ENCODE assay signal across 15 cellular contexts in genomic region chr7:75887669-75888369, GRCh38. TPM values are rescaled to one million over a fixed set of nuclear protein-coding genes. Genes with fewer than 3 reads are reported as not detected.
DNase-seq lines count a peak whose midpoint lies in the region; ATAC-seq, FAIRE-seq and TF ChIP-seq lines count a peak whose summit lies in the region.
"Had no signal": no experiment of that assay in that cellular context is flagged by ENCODE, and none has a peak within 500 bp of the region (broad histone marks: within the 10 kb centered on the region; RNA-seq: fewer than 3 reads in every experiment).

No MANE protein-coding gene starts in this region.

- no peak for ATAC-seq in HepG2
- no peak for ATAC-seq in stimulated activated effector memory CD8-positive, alpha-beta T cell treated with anti-CD3 and anti-CD28 coated beads, Interleukin-12 subunit alpha, Interleukin-12 subunit beta, amount 100 ng/mL, for 72 hours

- TF ChIP-seq CTCF in RWPE1 (conservative IDR thresholded peaks at IDR 0.05; ENCODE audit: low read depth), result no peak
- no peak for TF ChIP-seq CTCF in HepG2 (CRISPR knock-in tag; IDR thresholded peaks at IDR 0.05)

- 98% methylated on average over 11 of the region's 13 CpGs for WGBS in HepG2 (ENCODE audit: low lambda C conversion rate)

- in situ Hi-C loops in HepG2 (cut with HindIII; ENCODE audit: extremely low pct_ligation_motif_present, low pct_unique_long_range_greater_than_20kb), result no loop called here

- no peaks in the 10 kb centered on the region for H3K27me3 ChIP-seq in HepG2 (ENCODE audit: control insufficient read depth in 1 of 2, insufficient read depth in 2 of 2, low read length in 2 of 2)

- H3K9me3 Mint-ChIP-seq in stimulated activated effector memory CD8-positive, alpha-beta T cell treated with anti-CD3 and anti-CD28 coated beads, Interleukin-12 subunit alpha, Interleukin-12 subunit beta, amount 100 ng/mL, for 72 hours, result no peaks in the 10 kb centered on the region
- H3K9me3 Mint-ChIP-seq: CD8-positive, alpha-beta memory T cell; IgD-negative memory B cell had no signal

- no peak overlapping the region for H3K9ac ChIP-seq in HepG2 (ENCODE audit: insufficient read depth, low read depth, low read length)

- POLR2A ChIA-PET in RWPE1 (lab: Yijun Ruan, JAX; ENCODE audit: low non-redundant PET), result no interaction called here
- POLR2A ChIA-PET in HepG2 (lab: Yijun Ruan, JAX), result interaction anchor here (1.2 kb wide), 1 partner anchor 18 kb away, joined by 3 read pairs; no protein-coding TSS in a partner anchor

- no peak for DNase-seq in RWPE1 (ENCODE audit: low spot score)
- peak; percentile 10 for DNase-seq in amniotic epithelial cell (ENCODE audit: low read depth)
- no peak for DNase-seq in HepG2 (ENCODE audit: low spot score)
- DNase-seq in stimulated activated effector memory CD8-positive, alpha-beta T cell treated with anti-CD3 and anti-CD28 coated beads, Interleukin-12 subunit alpha, Interleukin-12 subunit beta, amount 100 ng/mL, for 72 hours (ENCODE audit: low spot score in 2 of 2), result no peak
- DNase-seq in GM19240 (ENCODE audit: insufficient read length, low spot score), result no peak
- no peak for DNase-seq in globus pallidus (ENCODE audit: low spot score)
- no peak for DNase-seq in SHP77 treated with DMSO at 0.1 percent for 48 hours (lab: John Stamatoyannopoulos, UW)
- no peak for DNase-seq in stimulated activated CD4-positive, alpha-beta T cell treated with anti-CD3 and anti-CD28 coated beads, Interleukin-2, amount 100 ng/mL, for 48 hours
- DNase-seq: CD8-positive, alpha-beta memory T cell; GF-D8; GOT3; NCI-H1436 treated with DMSO at 0.1 percent for 48 hours; NCI-H345; NCI-H526 treated with DMSO at 0.1 percent for 48 hours had no signal

- no peak for TF ChIP-seq RAD21 in HepG2 (CRISPR knock-in tag; IDR thresholded peaks at IDR 0.05)

- TF ChIP-seq EP300 in HepG2 (IDR thresholded peaks at IDR 0.05; ENCODE audit: low read depth in 2 of 2, low read length in 2 of 2), result no peak
- TF ChIP-seq EP300 in HepG2 (CRISPR knock-in tag; IDR thresholded peaks at IDR 0.05; ENCODE audit: borderline replicate concordance), result no peak

- H3K9me3 ChIP-seq in HepG2 (ENCODE audit: low read length), result no peaks in the 10 kb centered on the region

- H3K4me1 ChIP-seq in HepG2 (ENCODE audit: insufficient read depth, low read length), result peaks cover 18% of the 10 kb centered on the region

- no peak for FAIRE-seq in HepG2 (lab: Jason Lieb, UNC)

- peaks cover 12% of the 10 kb centered on the region for H3K4me1 Mint-ChIP-seq in stimulated activated effector memory CD8-positive, alpha-beta T cell treated with anti-CD3 and anti-CD28 coated beads, Interleukin-12 subunit alpha, Interleukin-12 subunit beta, amount 100 ng/mL, for 72 hours
- H3K4me1 Mint-ChIP-seq: IgD-negative memory B cell had no signal

- no peaks in the 10 kb centered on the region for H4K20me1 ChIP-seq in HepG2 (ENCODE audit: insufficient read depth, low read length)

- H2AFZ ChIP-seq in HepG2 (ENCODE audit: low read length), result no peak overlapping the region

- intact Hi-C loops in HepG2 (cut with micrococcal nuclease; ENCODE audit: unreplicated experiment), result no loop called here

- H3K4me2 ChIP-seq in HepG2 (ENCODE audit: low read depth, low read length), result no peak overlapping the region

- H3K27ac Mint-ChIP-seq in stimulated activated effector memory CD8-positive, alpha-beta T cell treated with anti-CD3 and anti-CD28 coated beads, Interleukin-12 subunit alpha, Interleukin-12 subunit beta, amount 100 ng/mL, for 72 hours, result peak overlapping the region; percentile 78

- peaks cover 64% of the 10 kb centered on the region for H3K36me3 Mint-ChIP-seq in stimulated activated effector memory CD8-positive, alpha-beta T cell treated with anti-CD3 and anti-CD28 coated beads, Interleukin-12 subunit alpha, Interleukin-12 subunit beta, amount 100 ng/mL, for 72 hours

- TF ChIP-seq POLR2A in HepG2 (IDR thresholded peaks at IDR 0.05; ENCODE audit: insufficient read depth in 1 of 2, low read depth in 2 of 2, low read length in 2 of 2), result no peak

- BruUV-seq in HepG2 (replicated peaks; lab: Mats Ljungman, UMichigan), result no TSS peak

- peaks cover 3 to 31% of the 10 kb centered on the region in 2 experiments; a peak in 4 of 5 replicates for H3K36me3 ChIP-seq in HepG2 (replicated peaks in 1 of 2; ENCODE audit: control insufficient read depth in 1 of 2, insufficient read depth in 2 of 2, low read length in 2 of 2)

- no peak overlapping the region for H3K4me3 Mint-ChIP-seq in stimulated activated effector memory CD8-positive, alpha-beta T cell treated with anti-CD3 and anti-CD28 coated beads, Interleukin-12 subunit alpha, Interleukin-12 subunit beta, amount 100 ng/mL, for 72 hours
- H3K4me3 Mint-ChIP-seq: CD8-positive, alpha-beta memory T cell; IgD-negative memory B cell had no signal

- peak overlapping the region; percentile 3; the same call in 1 of the 2 replicates for H3K27ac ChIP-seq in RWPE1
- no peak overlapping the region for H3K27ac ChIP-seq in HepG2 (ENCODE audit: extremely low read length, insufficient read depth, low read length)

- no peak overlapping the region for H3K4me3 ChIP-seq in HepG2 (replicated peaks in 1 of 3; ENCODE audit: insufficient read depth in 1 of 3, low read depth in 2 of 3, low read length in 3 of 3)

- CTCF ChIA-PET in RWPE1 (lab: Yijun Ruan, JAX) (no interaction called here), HepG2 (lab: Yijun Ruan, JAX; ENCODE audit: low intra/inter-chr PET ratio, low total read pairs) (no interaction called here)

- H3K79me2 ChIP-seq in HepG2 (ENCODE audit: insufficient read depth, low read length), result no peaks in the 10 kb centered on the region

RNA-seq across cellular contexts. Expression of gene RHBDD2, which starts 9.0 kb away (rescaled TPM):
- total RNA-seq in HepG2 (2016; rRNA removed; fragmentation: Illumina TruSeq; extraction: Trizol), result 14.9 and 23.1 TPM in 2 replicates
- 18.8 and 23.7 TPM in 2 replicates for total RNA-seq in HepG2 (2016; cell fraction: cytosol; rRNA removed; fragmentation: Illumina TruSeq; extraction: Trizol; ENCODE audit: low read depth)
- 9.2 and 24.2 TPM in 2 replicates for total RNA-seq in HepG2 (2016; cell fraction: insoluble cytoplasmic fraction; rRNA removed; fragmentation: Illumina TruSeq; extraction: Trizol)
- 29.8 and 37.0 TPM in 2 replicates for total RNA-seq in HepG2 (2016; cell fraction: membrane; rRNA removed; fragmentation: Illumina TruSeq; extraction: Trizol)
- total RNA-seq in HepG2 (2016; cell fraction: nucleus; rRNA removed; fragmentation: Illumina TruSeq; extraction: Trizol), result 16.7 and 24.5 TPM in 2 replicates
- 26.4 and 41.1 TPM in 2 replicates for polyA plus RNA-seq in HepG2 (2011; rRNA removed)
- 34.8 and 35.2 TPM in 2 replicates for polyA plus RNA-seq in HepG2 (2011; cell fraction: cytosol; rRNA removed)
- polyA plus RNA-seq in HepG2 (2011; cell fraction: nucleus; rRNA removed), result 33.3 and 35.1 TPM in 2 replicates
- 22.8 and 42.0 TPM in 2 replicates for polyA plus RNA-seq in HepG2 (2012)
- polyA plus RNA-seq in HepG2 (2016; cell fraction: cytosol; fragmentation: Illumina TruSeq; extraction: Trizol; ENCODE audit: low read depth), result 39.1 and 46.7 TPM in 2 replicates
- 17.9 and 21.5 TPM in 2 replicates for polyA plus RNA-seq in HepG2 (2016; cell fraction: insoluble cytoplasmic fraction; fragmentation: Illumina TruSeq; extraction: Trizol; ENCODE audit: low read depth)
- 52.8 and 61.8 TPM in 2 replicates for polyA plus RNA-seq in HepG2 (2016; cell fraction: membrane; fragmentation: Illumina TruSeq; extraction: Trizol; ENCODE audit: low read depth)
- polyA plus RNA-seq in HepG2 (2016; cell fraction: nucleus; fragmentation: Illumina TruSeq; extraction: Trizol; ENCODE audit: insufficient read depth, low read depth), result 57.7 and 58.2 TPM in 2 replicates
- 49.6 and 101 TPM in 2 replicates for polyA minus RNA-seq in HepG2 (2011; rRNA and poly(A)+ RNA removed; ENCODE audit: low replicate concordance)
- 17.8 and 22.2 TPM in 2 replicates for polyA minus RNA-seq in HepG2 (2011; cell fraction: cytosol; rRNA and poly(A)+ RNA removed)
- 12.7 and 13.4 TPM in 2 replicates for polyA minus RNA-seq in HepG2 (2011; cell fraction: nucleus; rRNA and poly(A)+ RNA removed)

RNA-seq across cellular contexts. Expression of gene POR, which starts 27.1 kb away (rescaled TPM):
- total RNA-seq in HepG2 (2016; rRNA removed; fragmentation: Illumina TruSeq; extraction: Trizol), result 115 and 266 TPM in 2 replicates
- 43.6 and 47.9 TPM in 2 replicates for total RNA-seq in HepG2 (2016; cell fraction: cytosol; rRNA removed; fragmentation: Illumina TruSeq; extraction: Trizol; ENCODE audit: low read depth)
- total RNA-seq in HepG2 (2016; cell fraction: insoluble cytoplasmic fraction; rRNA removed; fragmentation: Illumina TruSeq; extraction: Trizol), result 95.7 and 270 TPM in 2 replicates
- total RNA-seq in HepG2 (2016; cell fraction: membrane; rRNA removed; fragmentation: Illumina TruSeq; extraction: Trizol), result 55.5 and 56.9 TPM in 2 replicates
- 260 and 301 TPM in 2 replicates for total RNA-seq in HepG2 (2016; cell fraction: nucleus; rRNA removed; fragmentation: Illumina TruSeq; extraction: Trizol)
- polyA plus RNA-seq in HepG2 (2011; rRNA removed), result 145 and 208 TPM in 2 replicates
- polyA plus RNA-seq in HepG2 (2011; cell fraction: cytosol; rRNA removed), result 143 and 190 TPM in 2 replicates
- polyA plus RNA-seq in HepG2 (2011; cell fraction: nucleus; rRNA removed), result 1,024 and 1,039 TPM in 2 replicates
- 325 and 360 TPM in 2 replicates for polyA plus RNA-seq in HepG2 (2012)
- 22.8 and 25.4 TPM in 2 replicates for polyA plus RNA-seq in HepG2 (2016; cell fraction: cytosol; fragmentation: Illumina TruSeq; extraction: Trizol; ENCODE audit: low read depth)
- 63.7 and 80.6 TPM in 2 replicates for polyA plus RNA-seq in HepG2 (2016; cell fraction: insoluble cytoplasmic fraction; fragmentation: Illumina TruSeq; extraction: Trizol; ENCODE audit: low read depth)
- polyA plus RNA-seq in HepG2 (2016; cell fraction: membrane; fragmentation: Illumina TruSeq; extraction: Trizol; ENCODE audit: low read depth), result 25.4 and 30.4 TPM in 2 replicates
- 367 and 407 TPM in 2 replicates for polyA plus RNA-seq in HepG2 (2016; cell fraction: nucleus; fragmentation: Illumina TruSeq; extraction: Trizol; ENCODE audit: insufficient read depth, low read depth)
- 85.0 and 445 TPM in 2 replicates for polyA minus RNA-seq in HepG2 (2011; rRNA and poly(A)+ RNA removed; ENCODE audit: low replicate concordance)
- polyA minus RNA-seq in HepG2 (2011; cell fraction: cytosol; rRNA and poly(A)+ RNA removed), result 256 and 348 TPM in 2 replicates
- 174 and 240 TPM in 2 replicates for polyA minus RNA-seq in HepG2 (2011; cell fraction: nucleus; rRNA and poly(A)+ RNA removed)
